ENCODE assay signal across 29 cellular contexts in the genomic region with DNA sequence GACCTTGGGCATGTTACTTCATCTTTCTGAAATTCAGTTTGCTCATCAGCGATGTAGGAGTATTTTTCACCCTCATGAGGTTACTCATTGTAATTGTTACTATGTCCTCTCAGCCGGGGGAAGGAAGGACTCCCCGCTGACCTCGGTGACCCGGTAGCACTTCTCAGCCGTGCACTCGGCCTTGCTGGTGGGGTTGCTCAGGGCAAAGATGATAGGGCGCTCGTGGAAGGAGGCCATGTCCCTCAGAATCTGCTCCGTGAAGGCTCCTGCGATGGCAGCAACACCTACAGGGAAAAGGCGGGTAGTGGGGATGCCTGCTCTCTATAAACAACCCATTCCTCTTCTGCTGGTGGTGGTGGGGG.
"Had no signal": no experiment of that assay in that cellular context is flagged by ENCODE, and none has a peak within 500 bp of the region (broad histone marks: within the 10 kb centered on the region; RNA-seq: fewer than 3 reads in every experiment).

No MANE protein-coding gene starts in this region.

- H3K27me3 Mint-ChIP-seq: activated CD4-positive, alpha-beta memory T cell treated with anti-CD3 and anti-CD28 coated beads, Interleukin-2, amount 10 ng/mL, durations not matched to agents 7 days and 5 days; activated naive CD4-positive, alpha-beta T cell treated with anti-CD3 and anti-CD28 coated beads, Interleukin-2, amount 10 ng/mL, durations not matched to agents 7 days and 5 days; activated T-helper 17 cell treated with anti-CD3 and anti-CD28 coated beads, Interleukin-2, amount 50 U/mL, for 72 hours had no signal

- DNase-seq: activated CD4-positive, alpha-beta T cell treated with anti-CD3 and anti-CD28 coated beads for 48 hours; activated gamma-delta T cell treated with Interleukin-2 at 50 U/mL for 16 hours; activated naive CD4-positive, alpha-beta T cell treated with anti-CD3 and anti-CD28 coated beads, Interleukin-2, amount 10 ng/mL, durations not matched to agents 7 days and 5 days; activated T-cell treated with anti-CD3 and anti-CD28 coated beads, Interleukin-2, amount 50 U/mL, for 4 hours; amniotic stem cell; body of pancreas; central memory CD4-positive, alpha-beta T cell; KBM-7; NCI-H1092 treated with DMSO at 0.1 percent for 48 hours; NCI-H1417 treated with DMSO at 0.1 percent for 48 hours; NCI-H1694; NCI-H2029; NCI-H2107; NCI-H2171 treated with DMSO at 0.1 percent for 48 hours; NCI-H226; NCI-H510A; NCI-H69; NK-92 treated with Interleukin-12 subunit alpha and Interleukin-12 subunit beta, amount 100 ng/mL, for 24 hours; OCI-M1; RPMI8226 had no signal

- FAIRE-seq: bronchial epithelial cell had no signal

- H3K4me3 Mint-ChIP-seq: activated CD4-positive, alpha-beta memory T cell treated with anti-CD3 and anti-CD28 coated beads, Interleukin-2, amount 10 ng/mL, durations not matched to agents 7 days and 5 days; activated naive CD4-positive, alpha-beta T cell treated with anti-CD3 and anti-CD28 coated beads, Interleukin-2, amount 10 ng/mL, durations not matched to agents 7 days and 5 days; activated T-cell treated with anti-CD3 and anti-CD28 coated beads, Interleukin-2, amount 50 U/mL, for 4 hours; activated T-helper 17 cell treated with anti-CD3 and anti-CD28 coated beads, Interleukin-2, amount 50 U/mL, for 72 hours had no signal

- ATAC-seq: activated CD4-positive, CD25-positive, alpha-beta regulatory T cell treated with anti-CD3 and anti-CD28 coated beads, Interleukin-2, amount 50 U/mL, for 24 hours; activated T-cell treated with anti-CD3 and anti-CD28 coated beads, Interleukin-2, amount 50 U/mL, for 4 hours; activated T-helper 17 cell treated with anti-CD3 and anti-CD28 coated beads, Interleukin-2, amount 50 U/mL, for 72 hours; body of pancreas; Panc1; Right ventricle myocardium inferior had no signal

- H3K4me1 ChIP-seq: ascending aorta, body of pancreas had no signal

- H3K4me1 Mint-ChIP-seq: activated T-helper 17 cell treated with anti-CD3 and anti-CD28 coated beads, Interleukin-2, amount 50 U/mL, for 72 hours had no signal

- H3K27ac ChIP-seq: ascending aorta, body of pancreas, coronary artery, SK-N-MC had no signal

- H3K27me3 ChIP-seq: ascending aorta, body of pancreas had no signal

- H3K36me3 Mint-ChIP-seq: activated naive CD4-positive, alpha-beta T cell treated with anti-CD3 and anti-CD28 coated beads, Interleukin-2, amount 10 ng/mL, durations not matched to agents 7 days and 5 days had no signal

- H3K4me3 ChIP-seq: ascending aorta, body of pancreas, coronary artery, SK-N-MC had no signal

- H3K27ac Mint-ChIP-seq: activated CD4-positive, alpha-beta memory T cell treated with anti-CD3 and anti-CD28 coated beads, Interleukin-2, amount 10 ng/mL, durations not matched to agents 7 days and 5 days; activated naive CD4-positive, alpha-beta T cell treated with anti-CD3 and anti-CD28 coated beads, Interleukin-2, amount 10 ng/mL, durations not matched to agents 7 days and 5 days; activated T-helper 17 cell treated with anti-CD3 and anti-CD28 coated beads, Interleukin-2, amount 50 U/mL, for 72 hours had no signal

- H3K9me3 ChIP-seq: ascending aorta, body of pancreas had no signal

- H3K9me3 Mint-ChIP-seq: activated CD4-positive, alpha-beta memory T cell treated with anti-CD3 and anti-CD28 coated beads, Interleukin-2, amount 10 ng/mL, durations not matched to agents 7 days and 5 days; activated naive CD4-positive, alpha-beta T cell treated with anti-CD3 and anti-CD28 coated beads, Interleukin-2, amount 10 ng/mL, durations not matched to agents 7 days and 5 days; activated T-cell treated with anti-CD3 and anti-CD28 coated beads, Interleukin-2, amount 50 U/mL, for 4 hours; activated T-helper 17 cell treated with anti-CD3 and anti-CD28 coated beads, Interleukin-2, amount 50 U/mL, for 72 hours had no signal
